12 cellular contexts compared by ENCODE assay signal in the genomic region with DNA sequence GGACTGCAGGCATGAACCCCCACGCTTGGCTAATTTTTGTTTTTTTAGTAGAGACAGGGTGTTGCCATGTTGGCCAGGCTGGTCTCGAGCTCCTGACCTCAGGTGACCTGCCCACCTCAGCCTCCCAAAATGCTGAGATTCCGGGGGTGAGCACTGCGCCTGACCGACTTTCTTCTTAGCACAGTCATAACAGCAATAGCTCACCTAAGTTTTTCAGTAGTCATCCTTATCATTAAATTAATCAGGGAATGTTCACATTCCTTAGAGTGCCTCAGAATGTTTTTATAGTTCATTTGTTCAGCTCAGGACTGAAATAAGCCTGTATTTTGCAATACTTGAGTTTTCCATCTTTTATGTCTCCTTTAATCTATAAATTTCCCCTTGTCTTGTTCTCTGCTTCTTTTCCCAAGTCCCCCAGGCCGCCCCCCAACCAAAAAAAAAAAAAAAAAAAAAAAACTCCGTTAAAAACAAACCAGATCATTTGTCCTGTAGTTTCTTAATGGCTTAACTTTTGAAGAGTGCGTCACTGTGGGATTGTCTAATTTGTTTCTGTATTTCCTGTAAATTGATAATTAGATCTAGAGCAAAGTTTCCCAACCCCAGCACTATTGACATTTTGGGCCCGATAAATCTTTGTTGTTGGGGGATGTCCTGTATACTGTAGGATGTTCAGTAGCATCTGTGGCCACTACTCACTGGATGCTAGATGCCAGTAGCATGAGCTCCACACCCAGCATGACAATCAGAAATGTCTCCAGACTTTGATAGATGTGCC.
A peak's percentile ranks its signal among the peaks of the same experiment; 100 is the strongest.
DNase-seq lines count a peak whose midpoint lies in the region; ATAC-seq and TF ChIP-seq lines count a peak whose summit lies in the region.
"Had no signal": no experiment of that assay in that cellular context is flagged by ENCODE, and none has a peak within 500 bp of the region (broad histone marks: within the 10 kb centered on the region; RNA-seq: fewer than 3 reads in every experiment).

No MANE protein-coding gene starts in this region.

- no peaks in the 10 kb centered on the region for H3K9me3 Mint-ChIP-seq in type B pancreatic cell
- H3K9me3 Mint-ChIP-seq: stimulated activated naive CD8-positive, alpha-beta T cell treated with anti-CD3 and anti-CD28 coated beads, Interleukin-15, amount 100 ng/mL, for 72 hours had no signal

- no peaks in the 10 kb centered on the region for H3K27me3 Mint-ChIP-seq in type B pancreatic cell
- H3K27me3 Mint-ChIP-seq: naive B cell; stimulated activated naive CD8-positive, alpha-beta T cell treated with anti-CD3 and anti-CD28 coated beads, Interleukin-15, amount 100 ng/mL, for 72 hours had no signal

- POLR2A ChIA-PET in HEK293T (lab: Yijun Ruan, JAX), result no interaction called here

- ATAC-seq in HG02623 (IDR thresholded peaks at IDR 0.05; ENCODE audit: unreplicated experiment), result no peak
- ATAC-seq: stimulated activated naive CD8-positive, alpha-beta T cell treated with anti-CD3 and anti-CD28 coated beads, Interleukin-15, amount 100 ng/mL, for 72 hours had no signal

- no peak overlapping the region for H3K4me3 Mint-ChIP-seq in type B pancreatic cell
- H3K4me3 Mint-ChIP-seq: naive B cell; stimulated activated naive CD8-positive, alpha-beta T cell treated with anti-CD3 and anti-CD28 coated beads, Interleukin-15, amount 100 ng/mL, for 72 hours had no signal

- peaks cover 5% of the 10 kb centered on the region for H3K36me3 ChIP-seq in MG63

- DNase-seq in HEK293T (ENCODE audit: extremely low spot score) (no peak), astrocyte of the hippocampus (ENCODE audit: low read depth, low spot score) (peak; percentile 47), kidney tubule cell (ENCODE audit: low spot score) (peak; percentile 80), type B pancreatic cell (ENCODE audit: extremely low spot score, unreplicated experiment) (no peak), MG63 (no peak)
- no peak for DNase-seq in stimulated activated CD4-positive, alpha-beta T cell treated with anti-CD3 and anti-CD28 coated beads, Interleukin-15, amount 100 ng/mL, for 24 hours
- DNase-seq: activated CD4-positive, CD25-positive, alpha-beta regulatory T cell treated with anti-CD3 and anti-CD28 coated beads, Interleukin-2, amount 50 U/mL, for 72 hours; naive B cell; right cardiac atrium; stimulated activated naive CD8-positive, alpha-beta T cell treated with anti-CD3 and anti-CD28 coated beads, Interleukin-15, amount 100 ng/mL, for 72 hours; SW 1271 had no signal

- H3K4me1 Mint-ChIP-seq in type B pancreatic cell (ENCODE audit: unreplicated experiment), result peaks cover 23% of the 10 kb centered on the region
- H3K4me1 Mint-ChIP-seq: naive B cell; stimulated activated naive CD8-positive, alpha-beta T cell treated with anti-CD3 and anti-CD28 coated beads, Interleukin-15, amount 100 ng/mL, for 72 hours had no signal

- no peaks in the 10 kb centered on the region for H3K27me3 ChIP-seq in MG63

- no peaks in the 10 kb centered on the region for H3K9me3 ChIP-seq in MG63

- H3K4me3 ChIP-seq in MG63, result no peak overlapping the region

- peaks cover 48% of the 10 kb centered on the region for H3K36me3 Mint-ChIP-seq in type B pancreatic cell
- H3K36me3 Mint-ChIP-seq: naive B cell had no signal

- H3K27ac Mint-ChIP-seq in type B pancreatic cell, result peak overlapping the region; percentile 74
- H3K27ac Mint-ChIP-seq: naive B cell; stimulated activated naive CD8-positive, alpha-beta T cell treated with anti-CD3 and anti-CD28 coated beads, Interleukin-15, amount 100 ng/mL, for 72 hours had no signal

- CTCF ChIA-PET in HEK293T (lab: Yijun Ruan, JAX), result no interaction called here

- no peak for TF ChIP-seq CTCF in type B pancreatic cell (conservative IDR thresholded peaks at IDR 0.05)

TF ChIP-seq in HEK293T, 16 proteins besides CTCF, POLR2A, EP300 and RAD21:
- TF ChIP-seq ZNF384 (IDR thresholded peaks at IDR 0.05), result peak; percentile 5; the same call in 1 of the 2 replicates
- TF ChIP-seq SUZ12 (IDR thresholded peaks at IDR 0.05), result no peak

Comparison
In these comparisons a context has a peak if more than half of its experiments do, and no peak if none do; other contexts are left out.
1. DNase-seq: peak in astrocyte of the hippocampus (single experiment) and kidney tubule cell (single experiment); none in HEK293T (single experiment), type B pancreatic cell (single experiment), stimulated activated CD4-positive, alpha-beta T cell treated with anti-CD3 and anti-CD28 coated beads, Interleukin-15, amount 100 ng/mL, for 24 hours (single experiment) and MG63 (single experiment).